ENCODE assay signal across 9 cellular contexts in genomic region chr1:33350611-33351280, GRCh38. TPM values are rescaled to one million over a fixed set of nuclear protein-coding genes. Genes with fewer than 3 reads are reported as not detected.
DNase-seq lines count a peak whose midpoint lies in the region; ATAC-seq, FAIRE-seq and TF ChIP-seq lines count a peak whose summit lies in the region.
"Had no signal": no experiment of that assay in that cellular context is flagged by ENCODE, and none has a peak within 500 bp of the region (broad histone marks: within the 10 kb centered on the region; RNA-seq: fewer than 3 reads in every experiment).

No MANE protein-coding gene starts in this region.

- in situ Hi-C loops in GM23248 (cut with MboI), result loop anchor here (25.0 kb wide), 1 partner anchor 138 kb away; no protein-coding TSS in a partner anchor

- H4K20me1 ChIP-seq in GM23248 (ENCODE audit: insufficient read depth), result no peaks in the 10 kb centered on the region

- POLR2A ChIA-PET in RWPE1 (lab: Yijun Ruan, JAX; ENCODE audit: low non-redundant PET), result interaction anchor here (0.7 kb wide), 2 partner anchors 120 to 262 kb away, joined by 3 to 5 read pairs; no protein-coding TSS in a partner anchor

- H3K9me2 ChIP-seq in GM23248 (ENCODE audit: insufficient read depth), result no peaks in the 10 kb centered on the region

- H3K4me1 ChIP-seq in GM23248 (ENCODE audit: insufficient read depth) (peaks cover 22% of the 10 kb centered on the region), esophagus squamous epithelium (peaks cover 18 to 47% (median 20%) of the 10 kb centered on the region in 3 donors), sigmoid colon (peaks cover 0 to 33% (median 26%) of the 10 kb centered on the region in 4 donors)

- FAIRE-seq in D721Med (lab: Jason Lieb, UNC), result no peak

- H3K4me2 ChIP-seq in GM23248 (ENCODE audit: unreplicated experiment), result peak overlapping the region; percentile 87

- intact Hi-C loops in esophagus squamous epithelium (cut with DNase I) (no loop called here), sigmoid colon (cut with DNase I) (no loop called here)

- no peak for TF ChIP-seq POLR2A in esophagus squamous epithelium (IDR thresholded peaks at IDR 0.05)
- no peak for TF ChIP-seq POLR2A in sigmoid colon (IDR thresholded peaks at IDR 0.05)
- TF ChIP-seq POLR2A in GM18505 (IDR thresholded peaks at IDR 0.05; ENCODE audit: borderline replicate concordance, extremely low read depth, insufficient read depth, insufficient read length), result no peak

- CTCF ChIA-PET in RWPE1 (lab: Yijun Ruan, JAX), result interaction anchor here (0.6 to 1.1 kb wide), 3 partner anchors 11 to 167 kb away, joined by 3 to 5 read pairs (median 3); no protein-coding TSS in a partner anchor

- H3K27me3 ChIP-seq in GM23248 (replicated peaks; ENCODE audit: insufficient read depth), result no peaks in the 10 kb centered on the region
- no peaks in the 10 kb centered on the region for H3K27me3 ChIP-seq in esophagus squamous epithelium
- no peaks in the 10 kb centered on the region for H3K27me3 ChIP-seq in sigmoid colon

- DNase-seq in GM23248 (no peak), RWPE1 (ENCODE audit: low spot score) (no peak), esophagus squamous epithelium (lab: John Stamatoyannopoulos, UW) (no peak), sigmoid colon (no peak), putamen (ENCODE audit: low spot score) (no peak), D721Med (ENCODE audit: insufficient read length, low spot score) (no peak), pons (ENCODE audit: low spot score) (no peak)

- ATAC-seq in GM18505 (IDR thresholded peaks at IDR 0.05; ENCODE audit: unreplicated experiment), result no peak

- no peaks in the 10 kb centered on the region for H3K9me3 ChIP-seq in GM23248 (ENCODE audit: low read depth)
- no peaks in the 10 kb centered on the region for H3K9me3 ChIP-seq in esophagus squamous epithelium
- no peaks in the 10 kb centered on the region for H3K9me3 ChIP-seq in sigmoid colon

- H3F3A ChIP-seq in GM23248 (ENCODE audit: insufficient read depth), result peaks cover 38% of the 10 kb centered on the region

- H3K9ac ChIP-seq in GM23248, result peak overlapping the region; percentile 78

- 40 to 45% methylated on average over 6 of the region's 6 CpGs for WGBS in GM23248 (ENCODE audit: low coverage in 1 of 2, low lambda C conversion rate in 2 of 2, missing lambda C conversion rate in 2 of 2), 2 experiments
- 38 to 41% methylated on average over 6 of the region's 6 CpGs for WGBS in esophagus squamous epithelium, 2 donors
- 34 to 45% methylated on average over 6 of the region's 6 CpGs for WGBS in sigmoid colon, 2 donors

- H3K27ac ChIP-seq in GM23248 (no peak overlapping the region), RWPE1 (peak overlapping the region; percentile 92), esophagus squamous epithelium (peak overlapping the region; percentile 87 to 99 (median 96)), sigmoid colon (peak overlapping the region; percentile 85 to 100 (median 94))

- TF ChIP-seq CTCF in RWPE1 (conservative IDR thresholded peaks at IDR 0.05; ENCODE audit: low read depth) (no peak), esophagus squamous epithelium (IDR thresholded peaks at IDR 0.05) (no peak), sigmoid colon (IDR thresholded peaks at IDR 0.05) (no peak), D721Med (IDR thresholded peaks at IDR 0.05; ENCODE audit: insufficient read depth, missing control alignments) (no peak)

- no peak for TF ChIP-seq EP300 in sigmoid colon (IDR thresholded peaks at IDR 0.05)

- peak overlapping the region; percentile 84 for H3K4me3 ChIP-seq in GM23248
- peak overlapping the region; percentile 54 to 96 (median 76) for H3K4me3 ChIP-seq in esophagus squamous epithelium
- peak overlapping the region; percentile 38 to 95 (median 74) for H3K4me3 ChIP-seq in sigmoid colon

- H3K79me2 ChIP-seq in GM23248 (ENCODE audit: insufficient read depth), result peaks cover 39% of the 10 kb centered on the region

- H3K36me3 ChIP-seq in GM23248 (ENCODE audit: low read depth) (no peaks in the 10 kb centered on the region), esophagus squamous epithelium (peaks cover 0 to 17% (median 0%) of the 10 kb centered on the region in 3 donors), sigmoid colon (peaks cover 0 to 13% (median 4%) of the 10 kb centered on the region in 4 donors)

- H2AFZ ChIP-seq in GM23248, result peak overlapping the region; percentile 90

RNA-seq across cellular contexts. Expression of gene A3GALT2, which starts 29.8 kb away (rescaled TPM):
- not detected in 2 replicates for total RNA-seq in GM23248 (2014; rRNA removed; shearing (Covaris generic))
- polyA plus RNA-seq in GM23248 (2016; fragmentation: Nextera tagmentation; extraction: Ambion mirVana), result not detected in 2 replicates
- total RNA-seq in esophagus squamous epithelium, result not detected
- total RNA-seq in sigmoid colon, result not detected
- polyA plus RNA-seq in sigmoid colon, result not detected
- total RNA-seq: mucosa of gallbladder had no signal
